12 cellular contexts compared by ENCODE assay signal in genomic region chr6:71393471-71393870, GRCh38.
DNase-seq lines count a peak whose midpoint lies in the region; ATAC-seq and TF ChIP-seq lines count a peak whose summit lies in the region.
"Had no signal": no experiment of that assay in that cellular context is flagged by ENCODE, and none has a peak within 500 bp of the region (broad histone marks: within the 10 kb centered on the region; RNA-seq: fewer than 3 reads in every experiment).

No MANE protein-coding gene starts in this region.

- peak overlapping the region; percentile 25 to 46 for H3K27ac ChIP-seq in ascending aorta
- peak overlapping the region; percentile 27 to 46 for H3K27ac ChIP-seq in tibial artery

- no peak overlapping the region for H3K4me3 ChIP-seq in ascending aorta
- H3K4me3 ChIP-seq in tibial artery: no peak overlapping the region

- H3K4me1 Mint-ChIP-seq in stimulated activated naive CD8-positive, alpha-beta T cell treated with anti-CD3 and anti-CD28 coated beads, Interleukin-15, amount 100 ng/mL, for 72 hours: no peaks in the 10 kb centered on the region

- H3K36me3 ChIP-seq in ascending aorta: no peaks in the 10 kb centered on the region
- peaks cover 0 to 5% (median 5%) of the 10 kb centered on the region in 3 donors for H3K36me3 ChIP-seq in tibial artery

- H3K4me1 ChIP-seq in ascending aorta (peaks cover 0 to 28% of the 10 kb centered on the region in 2 donors), tibial artery (peaks cover 0 to 74% (median 33%) of the 10 kb centered on the region in 4 donors)

- TF ChIP-seq CTCF in ascending aorta (IDR thresholded peaks at IDR 0.05) (no peak), tibial artery (IDR thresholded peaks at IDR 0.05) (no peak)

- peak; percentile 79 for DNase-seq in HT1080 (ENCODE audit: low read depth)
- no peak for DNase-seq in ascending aorta (ENCODE audit: low spot score in 2 of 2)
- peak; percentile 62 for DNase-seq in kidney glomerular epithelial cell (lab: John Stamatoyannopoulos, UW)
- no peak for DNase-seq in tibial artery
- no peak for DNase-seq in stimulated activated naive CD8-positive, alpha-beta T cell treated with anti-CD3 and anti-CD28 coated beads, Interleukin-15, amount 100 ng/mL, for 72 hours
- DNase-seq in NCI-H446 treated with DMSO at 0.1 percent for 48 hours (lab: John Stamatoyannopoulos, UW): no peak
- DNase-seq: activated CD8-positive, alpha-beta T cell treated with anti-CD3 and anti-CD28 coated beads for 36 hours; amniotic stem cell; H9; NCI-H1694 treated with DMSO at 0.1 percent for 48 hours had no signal

- H3K27me3 ChIP-seq in ascending aorta (no peaks in the 10 kb centered on the region), tibial artery (no peaks in the 10 kb centered on the region)

- no peak for ATAC-seq in stimulated activated naive CD8-positive, alpha-beta T cell treated with anti-CD3 and anti-CD28 coated beads, Interleukin-15, amount 100 ng/mL, for 72 hours
- ATAC-seq in HG03457 (IDR thresholded peaks at IDR 0.05; ENCODE audit: unreplicated experiment): no peak
- ATAC-seq: activated CD8-positive, alpha-beta T cell treated with anti-CD3 and anti-CD28 coated beads for 36 hours had no signal

- no peak overlapping the region for H3K27ac Mint-ChIP-seq in stimulated activated naive CD8-positive, alpha-beta T cell treated with anti-CD3 and anti-CD28 coated beads, Interleukin-15, amount 100 ng/mL, for 72 hours
- H3K27ac Mint-ChIP-seq: activated CD8-positive, alpha-beta T cell treated with anti-CD3 and anti-CD28 coated beads for 36 hours; H9; stimulated activated naive CD8-positive, alpha-beta T cell treated with anti-CD3 and anti-CD28 coated beads, Interleukin-15, Interleukin-2, amounts not matched to agents 100 ng/mL and 50 ng/mL, for 24 hours had no signal

- H3K9me3 Mint-ChIP-seq in stimulated activated naive CD8-positive, alpha-beta T cell treated with anti-CD3 and anti-CD28 coated beads, Interleukin-15, amount 100 ng/mL, for 72 hours: no peaks in the 10 kb centered on the region
- H3K9me3 Mint-ChIP-seq: activated CD8-positive, alpha-beta T cell treated with anti-CD3 and anti-CD28 coated beads for 36 hours; H9; stimulated activated naive CD8-positive, alpha-beta T cell treated with anti-CD3 and anti-CD28 coated beads, Interleukin-15, Interleukin-2, amounts not matched to agents 100 ng/mL and 50 ng/mL, for 24 hours had no signal

- H3K27me3 Mint-ChIP-seq in stimulated activated naive CD8-positive, alpha-beta T cell treated with anti-CD3 and anti-CD28 coated beads, Interleukin-15, amount 100 ng/mL, for 72 hours: peaks cover 19% of the 10 kb centered on the region

- no peaks in the 10 kb centered on the region for H3K9me3 ChIP-seq in ascending aorta
- no peaks in the 10 kb centered on the region for H3K9me3 ChIP-seq in tibial artery

- intact Hi-C loops in ascending aorta (cut with DNase I): no loop called here
- intact Hi-C loops in tibial artery (cut with DNase I; ENCODE audit: low total_unique reads): no loop called here

- no peak overlapping the region for H3K4me3 Mint-ChIP-seq in stimulated activated naive CD8-positive, alpha-beta T cell treated with anti-CD3 and anti-CD28 coated beads, Interleukin-15, amount 100 ng/mL, for 72 hours
- H3K4me3 Mint-ChIP-seq: activated CD8-positive, alpha-beta T cell treated with anti-CD3 and anti-CD28 coated beads for 36 hours; H9; stimulated activated naive CD8-positive, alpha-beta T cell treated with anti-CD3 and anti-CD28 coated beads, Interleukin-15, Interleukin-2, amounts not matched to agents 100 ng/mL and 50 ng/mL, for 24 hours had no signal

Comparison
In these comparisons a context has a peak if more than half of its experiments do, and no peak if none do; other contexts are left out.
1. DNase-seq: peak in HT1080 (single experiment) and kidney glomerular epithelial cell (single experiment); none in ascending aorta (0 of 2), tibial artery (0 of 2), stimulated activated naive CD8-positive, alpha-beta T cell treated with anti-CD3 and anti-CD28 coated beads, Interleukin-15, amount 100 ng/mL, for 72 hours (0 of 2) and NCI-H446 treated with DMSO at 0.1 percent for 48 hours (single experiment).